16 cellular contexts compared by ENCODE assay signal in the genomic region with DNA sequence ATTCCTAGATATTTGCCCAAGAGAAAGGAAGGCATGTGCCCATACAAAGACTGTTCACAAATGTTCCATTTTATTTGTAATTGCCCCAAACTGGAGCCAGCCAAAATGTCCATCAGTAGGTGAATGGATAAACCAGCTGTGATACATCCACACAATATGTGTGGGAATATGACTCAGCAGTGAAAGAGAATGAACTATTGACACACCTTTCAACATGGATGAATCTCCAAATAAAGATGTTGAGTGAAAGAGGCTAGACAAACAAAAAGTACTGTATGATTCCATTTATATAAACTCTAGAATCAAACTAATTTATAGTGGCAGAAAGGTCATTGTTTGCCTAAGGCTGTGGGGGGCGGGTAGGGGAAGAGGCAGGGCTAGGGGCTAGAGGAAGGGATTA. TPM values are rescaled to one million over a fixed set of nuclear protein-coding genes. Genes with fewer than 3 reads are reported as not detected.
DNase-seq lines count a peak whose midpoint lies in the region; ATAC-seq, FAIRE-seq and TF ChIP-seq lines count a peak whose summit lies in the region.
"Had no signal": no experiment of that assay in that cellular context is flagged by ENCODE, and none has a peak within 500 bp of the region (broad histone marks: within the 10 kb centered on the region; RNA-seq: fewer than 3 reads in every experiment).

No MANE protein-coding gene starts in this region.

- intact Hi-C loops in esophagus squamous epithelium (cut with DNase I): loop anchor here (10.0 kb wide), 1 partner anchor 62 kb away; no protein-coding TSS in a partner anchor
- intact Hi-C loops in gastrocnemius medialis (cut with DNase I; ENCODE audit: low total_unique reads): loop anchor here (5.0 to 10.0 kb wide), 2 partner anchors 120 to 298 kb away; a partner anchor contains a TSS
- intact Hi-C loops in left ventricle myocardium superior (cut with micrococcal nuclease): no loop called here

- no peak for TF ChIP-seq CTCF in esophagus squamous epithelium (IDR thresholded peaks at IDR 0.05)
- TF ChIP-seq CTCF in gastrocnemius medialis (IDR thresholded peaks at IDR 0.05 in 4 of 5, conservative IDR thresholded peaks at IDR 0.05 in 1 of 5): no peak

- peak overlapping the region; percentile 9 to 93 (median 73) for H3K27ac ChIP-seq in esophagus squamous epithelium
- H3K27ac ChIP-seq in gastrocnemius medialis: peak overlapping the region; percentile 84 to 93 (median 88)
- H3K27ac ChIP-seq: sigmoid colon had no signal

- H3K36me3 ChIP-seq in esophagus squamous epithelium (peaks cover 0 to 62% (median 0%) of the 10 kb centered on the region in 3 donors), gastrocnemius medialis (no peaks in the 10 kb centered on the region)
- H3K36me3 ChIP-seq: sigmoid colon had no signal

- H3K27me3 ChIP-seq in esophagus squamous epithelium (no peaks in the 10 kb centered on the region), gastrocnemius medialis (no peaks in the 10 kb centered on the region)

- peaks cover 8 to 72% (median 21%) of the 10 kb centered on the region in 3 donors for H3K4me1 ChIP-seq in esophagus squamous epithelium
- peaks cover 34 to 47% of the 10 kb centered on the region in 2 donors for H3K4me1 ChIP-seq in gastrocnemius medialis

- WGBS in esophagus squamous epithelium, 2 donors: 64 to 71% methylated on average over 1 of the region's 1 CpG

- DNase-seq in NCI-H1092 treated with DMSO at 0.1 percent for 48 hours (lab: John Stamatoyannopoulos, UW) (peak; percentile 0), NCI-H1092 (lab: John Stamatoyannopoulos, UW) (no peak), RCC 7860 (ENCODE audit: low spot score) (no peak), esophagus squamous epithelium (lab: John Stamatoyannopoulos, UW) (no peak), gastrocnemius medialis (no peak), iPS-NIHi7 (ENCODE audit: extremely low spot score) (no peak), left ventricle myocardium superior (no peak)
- DNase-seq: 8988T; activated CD8-positive, alpha-beta memory T cell treated with anti-CD3 and anti-CD28 coated beads, Interleukin-2, amount 50 U/mL, for 48 hours; CD8-positive, alpha-beta T cell; HFFc6; NCI-H2107; sigmoid colon; stimulated activated naive CD8-positive, alpha-beta T cell treated with anti-CD3 and anti-CD28 coated beads, Interleukin-15, Interleukin-2, amounts not matched to agents 100 U/mL and 50 U/mL, for 24 hours had no signal

- no peak for TF ChIP-seq POLR2A in esophagus squamous epithelium (IDR thresholded peaks at IDR 0.05)
- no peak for TF ChIP-seq POLR2A in gastrocnemius medialis (IDR thresholded peaks at IDR 0.05)

- no peak for ATAC-seq in gastrocnemius medialis
- ATAC-seq in HG02840 (IDR thresholded peaks at IDR 0.05; ENCODE audit: low FRiP score, unreplicated experiment): no peak
- no peak for ATAC-seq in left ventricle myocardium superior
- ATAC-seq: CD8-positive, alpha-beta T cell; stimulated activated naive CD8-positive, alpha-beta T cell treated with anti-CD3 and anti-CD28 coated beads, Interleukin-15, Interleukin-2, amounts not matched to agents 100 U/mL and 50 U/mL, for 24 hours had no signal

- H3K4me3 ChIP-seq in esophagus squamous epithelium: no peak overlapping the region
- no peak overlapping the region for H3K4me3 ChIP-seq in gastrocnemius medialis
- H3K4me3 ChIP-seq: lung, sigmoid colon had no signal

- H3K9me3 ChIP-seq in esophagus squamous epithelium (no peaks in the 10 kb centered on the region), gastrocnemius medialis (no peaks in the 10 kb centered on the region)
- H3K9me3 ChIP-seq: sigmoid colon had no signal

- FAIRE-seq in RCC 7860 (lab: Jason Lieb, UNC): peak; percentile 72

- in situ Hi-C loops in gastrocnemius medialis (cut with MboI; ENCODE audit: low sequenced_read_pairs in 4 of 4): no loop called here

RNA-seq across cellular contexts. Expression of a gene that starts 4.5 kb away (rescaled TPM):
- total RNA-seq in esophagus squamous epithelium (100 to 1,000 TPM; 285 to 499 (median 340) TPM), gastrocnemius medialis (100 to 1,000 TPM; 155 to 362 (median 207) TPM), left ventricle myocardium superior (9.8 TPM)

Comparison
In these comparisons a context has a peak if more than half of its experiments do, and no peak if none do; other contexts are left out.
1. RNA of a gene that starts 4.5 kb away (total RNA-seq): 285 to 499 TPM in esophagus squamous epithelium and 155 to 362 TPM in gastrocnemius medialis; 9.8 TPM in left ventricle myocardium superior (single experiment); every median in the first group is over 10 times any median in the second.